19 cellular contexts compared by ENCODE assay signal in the genomic region with DNA sequence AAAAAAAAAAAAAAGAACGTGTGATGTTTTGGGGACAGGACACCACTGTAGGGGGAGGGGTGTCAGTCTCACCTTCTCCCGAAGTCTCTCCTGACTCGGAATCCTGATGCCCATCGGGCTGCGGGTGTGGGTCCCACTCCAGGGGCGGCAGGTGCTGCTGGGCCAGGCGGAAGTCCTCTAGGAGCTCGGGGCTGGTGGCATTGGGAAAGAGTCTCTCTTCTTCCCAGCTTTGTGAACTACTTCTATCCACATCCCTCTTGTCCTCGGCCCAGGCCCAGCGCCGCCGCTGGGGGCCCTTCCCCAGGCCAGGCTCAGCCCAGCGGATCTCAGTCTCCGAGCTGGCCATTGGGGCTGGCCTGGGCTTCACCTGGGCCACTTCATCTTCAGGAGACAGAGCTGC. TPM values are rescaled to one million over a fixed set of nuclear protein-coding genes. Genes with fewer than 3 reads are reported as not detected.
DNase-seq lines count a peak whose midpoint lies in the region; ATAC-seq and TF ChIP-seq lines count a peak whose summit lies in the region.
"Had no signal": no experiment of that assay in that cellular context is flagged by ENCODE, and none has a peak within 500 bp of the region (broad histone marks: within the 10 kb centered on the region; RNA-seq: fewer than 3 reads in every experiment).

No MANE protein-coding gene starts in this region.

- CTCF ChIA-PET in activated CD4-positive, alpha-beta T cell treated with anti-CD3 and anti-CD28 coated beads, Interleukin-2, amount 10 ng/mL, durations not matched to agents 7 days and 5 days (lab: Charles Lee) = interaction anchor here (0.6 to 1.4 kb wide), 5 partner anchors 9 to 1395 kb away, joined by 3 to 4 read pairs (median 3); no protein-coding TSS in a partner anchor
- CTCF ChIA-PET in T-cell (lab: Charles Lee) = interaction anchor here in 1 of 2 donors (0.6 to 0.7 kb wide), 2 partner anchors 8 to 589 kb away, joined by 4 to 8 read pairs; no protein-coding TSS in a partner anchor

- no peak for TF ChIP-seq CTCF in body of pancreas (IDR thresholded peaks at IDR 0.05)

- H3K36me3 ChIP-seq in effector memory CD4-positive, alpha-beta T cell (ENCODE audit: control insufficient read depth, insufficient read depth, low read length) = peaks cover 53% of the 10 kb centered on the region
- peaks cover 0 to 4% of the 10 kb centered on the region in 2 donors for H3K36me3 ChIP-seq in body of pancreas (replicated peaks in 1 of 2; ENCODE audit: insufficient read depth in 1 of 2, low read depth in 2 of 2)

- no peak for DNase-seq in activated CD4-positive, alpha-beta T cell treated with anti-CD3 and anti-CD28 coated beads, Interleukin-2, amount 10 ng/mL, durations not matched to agents 7 days and 5 days
- DNase-seq in activated CD4-positive, alpha-beta T cell treated with anti-CD3 and anti-CD28 coated beads for 4 hours = no peak
- DNase-seq in T-cell = no peak
- DNase-seq in effector memory CD4-positive, alpha-beta T cell = no peak
- no peak for DNase-seq in body of pancreas
- no peak for DNase-seq in stimulated activated CD4-positive, alpha-beta T cell treated with anti-CD3 and anti-CD28 coated beads, Interleukin-12 subunit alpha, Interleukin-12 subunit beta, amount 100 ng/mL, for 4 hours
- DNase-seq: anterior cingulate cortex; NCI-H1694 treated with DMSO at 0.1 percent for 48 hours; NCI-H526 treated with DMSO at 0.1 percent for 48 hours; right cardiac atrium; stimulated activated CD4-positive, alpha-beta T cell treated with anti-CD3 and anti-CD28 coated beads, Interleukin-1b, Interleukin-23, amount 100 ng/mL, for 48 hours; thyroid gland had no signal

- POLR2A ChIA-PET in activated CD4-positive, alpha-beta T cell treated with anti-CD3 and anti-CD28 coated beads, Interleukin-2, amount 10 ng/mL, durations not matched to agents 7 days and 5 days (lab: Charles Lee) = no interaction called here
- POLR2A ChIA-PET in T-cell (lab: Charles Lee) = no interaction called here

- peaks cover 74% of the 10 kb centered on the region for H3K4me1 Mint-ChIP-seq in activated CD4-positive, alpha-beta T cell treated with anti-CD3 and anti-CD28 coated beads, Interleukin-2, amount 10 ng/mL, durations not matched to agents 7 days and 5 days
- H3K4me1 Mint-ChIP-seq in T-cell = peaks cover 86 to 90% (median 89%) of the 10 kb centered on the region in 3 donors
- H3K4me1 Mint-ChIP-seq in stimulated activated memory B cell treated with anti-CD40 and anti-IgM and Interleukin-4, amounts not matched to agents 10 μg/mL and 1 μg/mL and 100 μg/mL, for 72 hours = peaks cover 85% of the 10 kb centered on the region

- H3K4me1 ChIP-seq in effector memory CD4-positive, alpha-beta T cell (ENCODE audit: control insufficient read depth, insufficient read depth, low read length, poor library complexity, severe bottlenecking) = peaks cover 90% of the 10 kb centered on the region
- no peaks in the 10 kb centered on the region for H3K4me1 ChIP-seq in body of pancreas

- ATAC-seq in T-cell (replicated peaks in 1 of 4) (no peak), body of pancreas (no peak), GM21528 (IDR thresholded peaks at IDR 0.05; ENCODE audit: low FRiP score, unreplicated experiment) (no peak)
- ATAC-seq in stimulated activated memory B cell treated with anti-CD40 and anti-IgM and Interleukin-4, amounts not matched to agents 10 μg/mL and 1 μg/mL and 100 μg/mL, for 72 hours = no peak
- ATAC-seq: A549, right cardiac atrium had no signal

- H3K27me3 Mint-ChIP-seq in activated CD4-positive, alpha-beta T cell treated with anti-CD3 and anti-CD28 coated beads, Interleukin-2, amount 10 ng/mL, durations not matched to agents 7 days and 5 days = no peaks in the 10 kb centered on the region
- H3K27me3 Mint-ChIP-seq in T-cell = no peaks in the 10 kb centered on the region
- H3K27me3 Mint-ChIP-seq in stimulated activated memory B cell treated with anti-CD40 and anti-IgM and Interleukin-4, amounts not matched to agents 10 μg/mL and 1 μg/mL and 100 μg/mL, for 72 hours = no peaks in the 10 kb centered on the region

- peak overlapping the region; percentile 97 for H3K27ac ChIP-seq in effector memory CD4-positive, alpha-beta T cell (ENCODE audit: insufficient read depth, low read length, poor library complexity, severe bottlenecking)
- no peak overlapping the region for H3K27ac ChIP-seq in body of pancreas
- H3K27ac ChIP-seq: A549, SK-N-MC, thyroid gland had no signal

- H3K27ac Mint-ChIP-seq in activated CD4-positive, alpha-beta T cell treated with anti-CD3 and anti-CD28 coated beads, Interleukin-2, amount 10 ng/mL, durations not matched to agents 7 days and 5 days = peak overlapping the region; percentile 68
- peak overlapping the region; percentile 99 for H3K27ac Mint-ChIP-seq in T-cell
- H3K27ac Mint-ChIP-seq in stimulated activated memory B cell treated with anti-CD40 and anti-IgM and Interleukin-4, amounts not matched to agents 10 μg/mL and 1 μg/mL and 100 μg/mL, for 72 hours = peak overlapping the region; percentile 92

- peak overlapping the region; percentile 99 for H3K4me3 Mint-ChIP-seq in activated CD4-positive, alpha-beta T cell treated with anti-CD3 and anti-CD28 coated beads, Interleukin-2, amount 10 ng/mL, durations not matched to agents 7 days and 5 days
- H3K4me3 Mint-ChIP-seq in T-cell = peak overlapping the region; percentile 95 to 100 (median 96)
- no peak overlapping the region for H3K4me3 Mint-ChIP-seq in stimulated activated memory B cell treated with anti-CD40 and anti-IgM and Interleukin-4, amounts not matched to agents 10 μg/mL and 1 μg/mL and 100 μg/mL, for 72 hours

- no peak for TF ChIP-seq POLR2A in body of pancreas (IDR thresholded peaks at IDR 0.05)

- no peaks in the 10 kb centered on the region for H3K9me3 Mint-ChIP-seq in activated CD4-positive, alpha-beta T cell treated with anti-CD3 and anti-CD28 coated beads, Interleukin-2, amount 10 ng/mL, durations not matched to agents 7 days and 5 days
- H3K9me3 Mint-ChIP-seq in T-cell = no peaks in the 10 kb centered on the region
- no peaks in the 10 kb centered on the region for H3K9me3 Mint-ChIP-seq in stimulated activated memory B cell treated with anti-CD40 and anti-IgM and Interleukin-4, amounts not matched to agents 10 μg/mL and 1 μg/mL and 100 μg/mL, for 72 hours

- no peak overlapping the region for H3K4me3 ChIP-seq in effector memory CD4-positive, alpha-beta T cell (ENCODE audit: insufficient read depth, low read depth, low read length, poor library complexity, severe bottlenecking)
- H3K4me3 ChIP-seq in body of pancreas = no peak overlapping the region
- H3K4me3 ChIP-seq: A549, SK-N-MC, thyroid gland had no signal

- H3K36me3 Mint-ChIP-seq in activated CD4-positive, alpha-beta T cell treated with anti-CD3 and anti-CD28 coated beads, Interleukin-2, amount 10 ng/mL, durations not matched to agents 7 days and 5 days (ENCODE audit: low read depth) = peaks cover 89% of the 10 kb centered on the region
- H3K36me3 Mint-ChIP-seq in T-cell = peaks cover 56% of the 10 kb centered on the region
- H3K36me3 Mint-ChIP-seq in stimulated activated memory B cell treated with anti-CD40 and anti-IgM and Interleukin-4, amounts not matched to agents 10 μg/mL and 1 μg/mL and 100 μg/mL, for 72 hours = peaks cover 65% of the 10 kb centered on the region

- H3K27me3 ChIP-seq in effector memory CD4-positive, alpha-beta T cell (replicated peaks; ENCODE audit: control insufficient read depth, insufficient read depth, low read length, poor library complexity, severe bottlenecking) = no peaks in the 10 kb centered on the region
- no peaks in the 10 kb centered on the region for H3K27me3 ChIP-seq in body of pancreas
- H3K27me3 ChIP-seq: thyroid gland had no signal

- 78 to 93% methylated on average over 14 of the region's 14 CpGs for WGBS in body of pancreas, 2 donors

- intact Hi-C loops in body of pancreas (cut with DNase I) = no loop called here

- H3K9me3 ChIP-seq in effector memory CD4-positive, alpha-beta T cell (ENCODE audit: control insufficient read depth, low read length) = no peaks in the 10 kb centered on the region
- no peaks in the 10 kb centered on the region for H3K9me3 ChIP-seq in body of pancreas
- H3K9me3 ChIP-seq: A549, thyroid gland had no signal

RNA-seq across cellular contexts. Expression of a gene that starts 6.8 kb away (rescaled TPM):
- 100 to 1,000 TPM; 300 to 364 TPM for total RNA-seq in activated CD4-positive, alpha-beta T cell treated with anti-CD3 and anti-CD28 coated beads, Interleukin-2, amount 10 ng/mL, durations not matched to agents 7 days and 5 days
- 100 to 1,000 TPM; 382 to 462 (median 415) TPM for total RNA-seq in T-cell
- total RNA-seq in body of pancreas = 10 to 100 TPM in 1 of 2 donors, 1 to 10 TPM in 1; 7.3 to 11.9 TPM

RNA-seq across cellular contexts. Expression of a gene that starts 51.3 kb away (rescaled TPM):
- total RNA-seq in activated CD4-positive, alpha-beta T cell treated with anti-CD3 and anti-CD28 coated beads, Interleukin-2, amount 10 ng/mL, durations not matched to agents 7 days and 5 days = not detected
- total RNA-seq in T-cell = 1 to 10 TPM in 3 of 5 donors, not detected in 2; 1.4 to 2.2 (median 1.8) TPM
- not detected for total RNA-seq in body of pancreas
- total RNA-seq: frontal cortex, HT1080, M059J, right cardiac atrium, thyroid gland had no signal

RNA-seq across cellular contexts. Expression of a gene that starts 58.1 kb away (rescaled TPM):
- total RNA-seq in activated CD4-positive, alpha-beta T cell treated with anti-CD3 and anti-CD28 coated beads, Interleukin-2, amount 10 ng/mL, durations not matched to agents 7 days and 5 days = not detected
- total RNA-seq in T-cell (1 to 10 TPM in 3 of 5 donors, not detected in 2; 4.2 to 8.3 (median 6.2) TPM), body of pancreas (10 to 100 TPM in 1 of 2 donors, not detected in 1; 43.8 TPM)
- total RNA-seq: HT1080, thyroid gland had no signal

Comparison
In these comparisons a context has a peak if more than half of its experiments do, and no peak if none do; other contexts are left out.
1. RNA of a gene that starts 6.8 kb away (total RNA-seq): 382 to 462 TPM in T-cell and 300 to 364 TPM in activated CD4-positive, alpha-beta T cell treated with anti-CD3 and anti-CD28 coated beads, Interleukin-2, amount 10 ng/mL, durations not matched to agents 7 days and 5 days; 7.3 to 11.9 TPM in body of pancreas; every median in the first group is over 10 times any median in the second.
2. Peak in every context shown above with its lines, with median percentiles within 50 percentile points of each other: H3K27ac Mint-ChIP-seq.